In the genomic region with DNA sequence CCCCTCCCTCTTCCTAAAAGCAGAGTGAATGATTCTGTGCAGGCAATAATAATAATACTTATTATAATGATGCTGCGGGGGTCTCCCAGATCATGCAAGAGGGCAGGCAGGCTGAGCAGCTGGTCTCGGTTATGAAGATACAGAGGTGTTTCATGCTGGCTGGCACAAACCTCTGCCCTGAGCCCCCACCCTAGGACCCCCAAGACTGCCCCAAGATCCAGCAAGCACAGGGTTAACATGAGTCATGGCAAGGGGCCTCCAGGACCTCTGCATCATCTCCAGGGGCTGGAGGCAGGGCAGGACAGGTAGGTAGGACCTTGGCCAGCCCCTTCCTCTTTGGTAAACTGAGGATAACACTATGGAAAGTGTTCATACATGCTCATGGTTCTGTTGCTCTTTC, we compare ENCODE assay signal across 14 cellular contexts. TPM values are rescaled to one million over a fixed set of nuclear protein-coding genes. Genes with fewer than 3 reads are reported as not detected.
DNase-seq lines count a peak whose midpoint lies in the region; ATAC-seq and TF ChIP-seq lines count a peak whose summit lies in the region.
"Had no signal": no experiment of that assay in that cellular context is flagged by ENCODE, and none has a peak within 500 bp of the region (broad histone marks: within the 10 kb centered on the region; RNA-seq: fewer than 3 reads in every experiment).

No MANE protein-coding gene starts in this region.

- H3K36me3 ChIP-seq in left ventricle myocardium inferior (peaks cover 21% of the 10 kb centered on the region), neural progenitor cell (no peaks in the 10 kb centered on the region), vagina (no peaks in the 10 kb centered on the region)

- peaks cover 3% of the 10 kb centered on the region for H3K36me3 Mint-ChIP-seq in neural progenitor cell
- H3K36me3 Mint-ChIP-seq in activated T-cell treated with anti-CD3 and anti-CD28 coated beads, Interleukin-2, amount 50 U/mL, for 24 hours (ENCODE audit: low read depth): no peaks in the 10 kb centered on the region
- H3K36me3 Mint-ChIP-seq: activated CD8-positive, alpha-beta memory T cell treated with anti-CD3 and anti-CD28 coated beads, Interleukin-2, amount 10 ng/mL, durations not matched to agents 7 days and 5 days; activated naive CD8-positive, alpha-beta T cell treated with anti-CD3 and anti-CD28 coated beads, Interleukin-2, amount 10 ng/mL, durations not matched to agents 7 days and 5 days had no signal

- H3K27ac Mint-ChIP-seq in neural progenitor cell: no peak overlapping the region
- no peak overlapping the region for H3K27ac Mint-ChIP-seq in activated T-cell treated with anti-CD3 and anti-CD28 coated beads, Interleukin-2, amount 50 U/mL, for 24 hours
- H3K27ac Mint-ChIP-seq: activated CD8-positive, alpha-beta memory T cell treated with anti-CD3 and anti-CD28 coated beads, Interleukin-2, amount 10 ng/mL, durations not matched to agents 7 days and 5 days; activated naive CD8-positive, alpha-beta T cell treated with anti-CD3 and anti-CD28 coated beads, Interleukin-2, amount 10 ng/mL, durations not matched to agents 7 days and 5 days had no signal

- H3K4me3 ChIP-seq in left ventricle myocardium inferior (peak overlapping the region; percentile 95), epithelial cell of proximal tubule (ENCODE audit: low read depth, low read length) (peak overlapping the region; percentile 86), neural progenitor cell (no peak overlapping the region), vagina (no peak overlapping the region)
- H3K4me3 ChIP-seq: hepatocyte, SJSA1 had no signal

- intact Hi-C loops in left ventricle myocardium inferior (cut with micrococcal nuclease) (loop anchor here (5.0 kb wide), 1 partner anchor 72 kb away; no protein-coding TSS in a partner anchor), cardiac septum (cut with DNase I) (loop anchor here (5.0 kb wide), 1 partner anchor 32 kb away; no protein-coding TSS in a partner anchor), vagina (cut with DNase I) (loop anchor here (5.0 to 10.0 kb wide), 4 partner anchors 75 to 245 kb away; no protein-coding TSS in a partner anchor)

- no peak overlapping the region for H3K4me2 ChIP-seq in neural progenitor cell
- H3K4me2 ChIP-seq: KMS-11 had no signal

- H3K4me3 Mint-ChIP-seq in neural progenitor cell: peak overlapping the region; percentile 4
- no peak overlapping the region for H3K4me3 Mint-ChIP-seq in activated T-cell treated with anti-CD3 and anti-CD28 coated beads, Interleukin-2, amount 50 U/mL, for 24 hours
- H3K4me3 Mint-ChIP-seq: activated CD8-positive, alpha-beta memory T cell treated with anti-CD3 and anti-CD28 coated beads, Interleukin-2, amount 10 ng/mL, durations not matched to agents 7 days and 5 days; activated naive CD8-positive, alpha-beta T cell treated with anti-CD3 and anti-CD28 coated beads, Interleukin-2, amount 10 ng/mL, durations not matched to agents 7 days and 5 days had no signal

- peak overlapping the region; percentile 96 for H3K27ac ChIP-seq in left ventricle myocardium inferior (replicated peaks)
- H3K27ac ChIP-seq in neural progenitor cell: no peak overlapping the region
- H3K27ac ChIP-seq in vagina: peak overlapping the region; percentile 85
- H3K27ac ChIP-seq: KMS-11, SJSA1 had no signal

- no peak for TF ChIP-seq POLR2A in vagina (IDR thresholded peaks at IDR 0.05)

- no peaks in the 10 kb centered on the region for H3K9me3 ChIP-seq in left ventricle myocardium inferior (replicated peaks)
- H3K9me3 ChIP-seq in neural progenitor cell (ENCODE audit: low read depth): no peaks in the 10 kb centered on the region
- no peaks in the 10 kb centered on the region for H3K9me3 ChIP-seq in vagina
- H3K9me3 ChIP-seq: SJSA1 had no signal

- H3K27me3 Mint-ChIP-seq in neural progenitor cell (ENCODE audit: insufficient read depth, low read depth): peaks cover 38% of the 10 kb centered on the region
- peaks cover 52% of the 10 kb centered on the region for H3K27me3 Mint-ChIP-seq in activated T-cell treated with anti-CD3 and anti-CD28 coated beads, Interleukin-2, amount 50 U/mL, for 24 hours

- ATAC-seq in HG02885 (IDR thresholded peaks at IDR 0.05; ENCODE audit: poor library complexity, unreplicated experiment): no peak
- ATAC-seq: activated CD8-positive, alpha-beta memory T cell treated with anti-CD3 and anti-CD28 coated beads, Interleukin-2, amount 10 ng/mL, durations not matched to agents 7 days and 5 days had no signal

- no peak overlapping the region for H2AFZ ChIP-seq in neural progenitor cell (replicated peaks)
- H2AFZ ChIP-seq: hepatocyte had no signal

- TF ChIP-seq CTCF in left ventricle myocardium inferior (IDR thresholded peaks at IDR 0.05; ENCODE audit: borderline replicate concordance) (no peak), epithelial cell of proximal tubule (conservative IDR thresholded peaks at IDR 0.05; ENCODE audit: low read depth, low read length) (no peak), neural progenitor cell (IDR thresholded peaks at IDR 0.05) (no peak), vagina (IDR thresholded peaks at IDR 0.05) (no peak)

- peaks cover 14% of the 10 kb centered on the region for H3K4me1 Mint-ChIP-seq in neural progenitor cell
- peaks cover 11% of the 10 kb centered on the region for H3K4me1 Mint-ChIP-seq in activated T-cell treated with anti-CD3 and anti-CD28 coated beads, Interleukin-2, amount 50 U/mL, for 24 hours (ENCODE audit: low read depth)

- H4K20me1 ChIP-seq in neural progenitor cell (ENCODE audit: low read depth): no peaks in the 10 kb centered on the region

- DNase-seq in left ventricle myocardium inferior (no peak), cardiac septum (ENCODE audit: low spot score) (no peak), epithelial cell of proximal tubule (ENCODE audit: low read depth) (no peak), neural progenitor cell (ENCODE audit: low spot score) (no peak), vagina (ENCODE audit: extremely low spot score in 2 of 2) (peak in 1 of 2 donors; percentile 93)
- DNase-seq in activated T-cell treated with anti-CD3 and anti-CD28 coated beads, Interleukin-2, amount 50 U/mL, for 24 hours: no peak
- no peak for DNase-seq in activated CD4-positive, alpha-beta T cell treated with anti-CD3 and anti-CD28 coated beads for 48 hours
- DNase-seq: activated naive CD8-positive, alpha-beta T cell treated with anti-CD3 and anti-CD28 coated beads, Interleukin-2, amount 10 ng/mL, durations not matched to agents 7 days and 5 days; effector CD8-positive, alpha-beta T cell had no signal

- H3K27me3 ChIP-seq in left ventricle myocardium inferior (ENCODE audit: low read depth) (no peaks in the 10 kb centered on the region), neural progenitor cell (peaks cover 51% of the 10 kb centered on the region), vagina (no peaks in the 10 kb centered on the region)
- H3K27me3 ChIP-seq: SJSA1 had no signal

- no peak overlapping the region for H3K9ac ChIP-seq in neural progenitor cell
- H3K9ac ChIP-seq: KMS-11 had no signal

- H3K9me3 Mint-ChIP-seq in neural progenitor cell: no peaks in the 10 kb centered on the region
- H3K9me3 Mint-ChIP-seq in activated T-cell treated with anti-CD3 and anti-CD28 coated beads, Interleukin-2, amount 50 U/mL, for 24 hours: no peaks in the 10 kb centered on the region
- H3K9me3 Mint-ChIP-seq: activated naive CD8-positive, alpha-beta T cell treated with anti-CD3 and anti-CD28 coated beads, Interleukin-2, amount 10 ng/mL, durations not matched to agents 7 days and 5 days had no signal

- H3K4me1 ChIP-seq in left ventricle myocardium inferior (peaks cover 86% of the 10 kb centered on the region), neural progenitor cell (no peaks in the 10 kb centered on the region), vagina (peaks cover 62% of the 10 kb centered on the region)

- H3F3A ChIP-seq in neural progenitor cell (ENCODE audit: low read depth): no peaks in the 10 kb centered on the region

- no peaks in the 10 kb centered on the region for H3K79me2 ChIP-seq in neural progenitor cell (ENCODE audit: low read depth)
- H3K79me2 ChIP-seq: hepatocyte had no signal

RNA-seq across cellular contexts. Expression of gene MGLL, which starts 2.7 kb away (rescaled TPM):
- total RNA-seq in left ventricle myocardium inferior: 67.0 TPM
- 45.7 TPM for total RNA-seq in cardiac septum
- 82.2 and 85.1 TPM in 2 replicates for total RNA-seq in epithelial cell of proximal tubule
- total RNA-seq in neural progenitor cell (ENCODE audit: low replicate concordance): 0.12 and 0.15 TPM in 2 replicates
- total RNA-seq in vagina: 35.6 TPM

Comparison
In these comparisons a context has a peak if more than half of its experiments do, and no peak if none do; other contexts are left out.
1. H3K4me3 ChIP-seq: peak in left ventricle myocardium inferior (single experiment) and epithelial cell of proximal tubule (single experiment); none in neural progenitor cell (single experiment) and vagina (0 of 2).
2. RNA of gene MGLL, which starts 2.7 kb away (total RNA-seq): 82.2 to 85.1 TPM in epithelial cell of proximal tubule, 67.0 TPM in left ventricle myocardium inferior (single experiment), 45.7 TPM in cardiac septum (single experiment) and 35.6 TPM in vagina (single experiment); 0.12 to 0.15 TPM in neural progenitor cell; every median in the first group is over 10 times any median in the second.